11 cellular contexts compared by ENCODE assay signal in the genomic region with DNA sequence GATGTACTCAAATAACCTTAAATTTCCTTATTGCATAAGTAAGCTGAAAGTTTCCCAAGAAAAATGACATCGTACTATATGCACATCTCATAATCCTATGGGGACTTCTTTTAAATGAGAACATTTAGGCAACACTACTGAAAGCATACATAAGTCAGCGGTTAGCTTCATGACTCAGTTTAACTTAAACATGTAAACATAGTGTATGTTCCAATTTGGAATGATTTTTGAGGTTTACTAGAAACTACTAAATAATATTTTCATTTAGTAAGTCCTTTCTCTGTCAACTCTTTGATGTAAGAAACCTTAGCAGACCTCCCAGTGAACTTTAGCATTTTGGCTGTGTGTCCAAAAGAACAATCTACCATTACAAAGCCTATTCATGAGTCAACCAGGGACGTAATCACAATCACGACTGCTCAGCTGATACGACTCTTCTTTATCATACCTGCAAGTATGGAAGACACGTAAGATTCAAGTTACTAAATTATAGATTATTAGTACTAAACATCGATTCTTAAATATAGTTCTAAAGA. TPM values are rescaled to one million over a fixed set of nuclear protein-coding genes. Genes with fewer than 3 reads are reported as not detected.
A peak's percentile ranks its signal among the peaks of the same experiment; 100 is the strongest.
DNase-seq lines count a peak whose midpoint lies in the region; ATAC-seq, FAIRE-seq and TF ChIP-seq lines count a peak whose summit lies in the region.
"Had no signal": no experiment of that assay in that cellular context is flagged by ENCODE, and none has a peak within 500 bp of the region (broad histone marks: within the 10 kb centered on the region; RNA-seq: fewer than 3 reads in every experiment).

No MANE protein-coding gene starts in this region.

- TF ChIP-seq CTCF in A549 (IDR thresholded peaks at IDR 0.05) (no peak), HFFc6 (IDR thresholded peaks at IDR 0.05) (no peak), bronchial epithelial cell (IDR thresholded peaks at IDR 0.05; ENCODE audit: insufficient read depth, low read length, severe bottlenecking) (no peak), OCI-LY7 (conservative IDR thresholded peaks at IDR 0.05; ENCODE audit: low read length) (no peak)

- ATAC-seq in A549 (no peak), GM21447 (IDR thresholded peaks at IDR 0.05; ENCODE audit: unreplicated experiment) (no peak)

- no peak overlapping the region for H2AK5ac ChIP-seq in mesenchymal stem cell (ENCODE audit: low read length, severe bottlenecking)

- 85% methylated on average over 7 of the region's 7 CpGs for WGBS in A549 (ENCODE audit: missing lambda C conversion rate)
- WGBS in mesenchymal stem cell = 84% methylated on average over 3 of the region's 7 CpGs

- H2BK12ac ChIP-seq in mesenchymal stem cell (ENCODE audit: low read length in 2 of 2) = no peak overlapping the region

- peak overlapping the region; percentile 79; the same call in 1 of the 2 replicates for H3K4me3 Mint-ChIP-seq in HFFc6

- H3K27me3 Mint-ChIP-seq in HFFc6 (ENCODE audit: insufficient read depth) = no peaks in the 10 kb centered on the region

- H3K9me2 ChIP-seq in OCI-LY7 (ENCODE audit: insufficient read depth, low read length) = no peaks in the 10 kb centered on the region

- DNase-seq in A549 (ENCODE audit: low read depth in 1 of 2, low spot score in 1 of 2) = peak in 1 of 2 experiments; percentile 18
- DNase-seq in HFFc6 = no peak
- DNase-seq in bronchial epithelial cell (ENCODE audit: low read depth) = peak; percentile 29
- peak; percentile 66 for DNase-seq in mesenchymal stem cell
- DNase-seq in OCI-LY7 (ENCODE audit: low spot score) = no peak
- DNase-seq in activated effector memory CD4-positive, alpha-beta T cell treated with anti-CD3 and anti-CD28 coated beads, Interleukin-2, amount 50 U/mL, for 16 hours = no peak
- no peak for DNase-seq in NCI-H748 (lab: John Stamatoyannopoulos, UW; ENCODE audit: unreplicated experiment)
- DNase-seq: activated effector memory CD4-positive, alpha-beta T cell treated with Interleukin-2 at 50 U/mL for 16 hours; NCI-H1105 treated with DMSO at 0.1 percent for 48 hours; stimulated activated CD4-positive, alpha-beta T cell treated with anti-CD3 and anti-CD28 coated beads, Interleukin-12 subunit alpha, Interleukin-12 subunit beta, amount 100 ng/mL, for 4 hours had no signal

- peaks cover 26% of the 10 kb centered on the region for H4K20me1 ChIP-seq in OCI-LY7 (ENCODE audit: insufficient read depth, low read length)

- no peaks in the 10 kb centered on the region for H3K27me3 ChIP-seq in bronchial epithelial cell (ENCODE audit: control insufficient read depth, insufficient read depth, low read length)
- no peaks in the 10 kb centered on the region for H3K27me3 ChIP-seq in mesenchymal stem cell (ENCODE audit: control insufficient read depth in 1 of 2, insufficient read depth in 1 of 2, low read length in 2 of 2)

- no peaks in the 10 kb centered on the region for H3K36me3 Mint-ChIP-seq in HFFc6 (ENCODE audit: low read depth)

- H2BK5ac ChIP-seq in mesenchymal stem cell (ENCODE audit: low read depth, low read length, poor library complexity, severe bottlenecking) = no peak overlapping the region

- CTCF ChIA-PET in A549 (lab: Yijun Ruan, JAX) (interaction anchor here (1.6 kb wide), 1 partner anchor 233 kb away, joined by 4 read pairs; no protein-coding TSS in a partner anchor), OCI-LY7 (lab: Charles Lee; ENCODE audit: unreplicated experiment) (no interaction called here)

- peaks cover 58% of the 10 kb centered on the region for H3K79me2 ChIP-seq in OCI-LY7 (ENCODE audit: insufficient read depth, low read depth, low read length)

- H2AFZ ChIP-seq in mesenchymal stem cell (ENCODE audit: low read depth, low read length) (no peak overlapping the region), OCI-LY7 (ENCODE audit: low read length) (no peak overlapping the region)

- no peak overlapping the region for H3K23ac ChIP-seq in mesenchymal stem cell (ENCODE audit: low read length in 2 of 2)

- TF ChIP-seq RAD21 in A549 (conservative IDR thresholded peaks at IDR 0.05 in 1 of 2, IDR thresholded peaks at IDR 0.05 in 1 of 2) = no peak

- H3K14ac ChIP-seq in mesenchymal stem cell (ENCODE audit: low read length in 2 of 2) = no peak overlapping the region

- H4K8ac ChIP-seq in mesenchymal stem cell (ENCODE audit: low read length) = no peak overlapping the region

- H3K4me1 ChIP-seq in A549 = peaks cover 20% of the 10 kb centered on the region
- no peaks in the 10 kb centered on the region for H3K4me1 ChIP-seq in mesenchymal stem cell (ENCODE audit: control insufficient read depth, insufficient read depth, low read depth, low read length)
- peaks cover 43% of the 10 kb centered on the region for H3K4me1 ChIP-seq in OCI-LY7 (ENCODE audit: insufficient read depth, low read length, poor library complexity, severe bottlenecking)

- H3K4ac ChIP-seq in mesenchymal stem cell (ENCODE audit: low read depth in 1 of 2, low read length in 2 of 2) = no peak overlapping the region

- no peak overlapping the region for H3K18ac ChIP-seq in mesenchymal stem cell (ENCODE audit: low read depth in 1 of 2, low read length in 2 of 2)

- intact Hi-C loops in OCI-LY7 (cut with micrococcal nuclease; ENCODE audit: unreplicated experiment) = loop anchor here (1.0 to 2.0 kb wide), 2 partner anchors 19 to 69 kb away; no protein-coding TSS in a partner anchor

- no peak for FAIRE-seq in A549 (lab: Jason Lieb, UNC)
- no peak for FAIRE-seq in bronchial epithelial cell (lab: Jason Lieb, UNC)

- no peaks in the 10 kb centered on the region for H3K9me3 ChIP-seq in A549
- no peaks in the 10 kb centered on the region for H3K9me3 ChIP-seq in mesenchymal stem cell (ENCODE audit: control insufficient read depth, low read length)
- H3K9me3 ChIP-seq in OCI-LY7 (ENCODE audit: low read length) = no peaks in the 10 kb centered on the region

- no peaks in the 10 kb centered on the region for H3K9me3 Mint-ChIP-seq in HFFc6

- no peak for TF ChIP-seq EP300 in A549 (IDR thresholded peaks at IDR 0.05)

- no TSS peak for BruUV-seq in OCI-LY7 (replicated peaks; lab: Mats Ljungman, UMichigan)

- H3K4me3 ChIP-seq in A549 = no peak overlapping the region
- H3K4me3 ChIP-seq in bronchial epithelial cell (ENCODE audit: low read depth, low read length) = no peak overlapping the region
- peak overlapping the region in 1 of 2 experiments; percentile 83 for H3K4me3 ChIP-seq in mesenchymal stem cell (ENCODE audit: insufficient read depth in 1 of 2, low read depth in 1 of 2, low read length in 2 of 2)
- no peak overlapping the region for H3K4me3 ChIP-seq in OCI-LY7 (ENCODE audit: low read depth, low read length, poor library complexity, severe bottlenecking)

- no peak overlapping the region for H2BK15ac ChIP-seq in mesenchymal stem cell (ENCODE audit: low read depth, poor library complexity, severe bottlenecking)

- peak overlapping the region; percentile 95 for H3K9ac ChIP-seq in mesenchymal stem cell (ENCODE audit: low read length)

- peaks cover 52% of the 10 kb centered on the region for H3K4me1 Mint-ChIP-seq in HFFc6 (ENCODE audit: low read depth)

- no peak for TF ChIP-seq POLR2A in A549 (IDR thresholded peaks at IDR 0.05; ENCODE audit: low read length)

- peaks cover 8% of the 10 kb centered on the region for H3K79me1 ChIP-seq in mesenchymal stem cell (replicated peaks; ENCODE audit: low read length, poor library complexity, severe bottlenecking)

- H4K91ac ChIP-seq in mesenchymal stem cell (ENCODE audit: low read length) = no peak overlapping the region

- POLR2A ChIA-PET in A549 (lab: Yijun Ruan, JAX) (no interaction called here), OCI-LY7 (lab: Charles Lee) (interaction anchor here (0.6 to 1.7 kb wide), 7 partner anchors 9 to 168 kb away, joined by 3 to 12 read pairs (median 3); no protein-coding TSS in a partner anchor)

- peak overlapping the region; percentile 87; the same call in 2 of the 3 replicates for H3K4me2 ChIP-seq in A549
- H3K4me2 ChIP-seq in mesenchymal stem cell (ENCODE audit: low read length, poor library complexity, severe bottlenecking) = no peak overlapping the region
- no peak overlapping the region for H3K4me2 ChIP-seq in OCI-LY7 (ENCODE audit: low read length)

- no peaks in the 10 kb centered on the region for H3K36me3 ChIP-seq in bronchial epithelial cell (ENCODE audit: control insufficient read depth, insufficient read depth, low read length)
- H3K36me3 ChIP-seq in mesenchymal stem cell (ENCODE audit: control insufficient read depth in 1 of 2, insufficient read depth in 2 of 2, low read depth in 1 of 2, low read length in 2 of 2) = no peaks in the 10 kb centered on the region
- H3K36me3 ChIP-seq in OCI-LY7 (ENCODE audit: insufficient read depth, low read length) = peaks cover 17% of the 10 kb centered on the region; the same call in 1 of the 2 replicates

- H3K27ac ChIP-seq in A549 (no peak overlapping the region), mesenchymal stem cell (ENCODE audit: low read length, poor library complexity, severe bottlenecking) (no peak overlapping the region), OCI-LY7 (ENCODE audit: low read depth, low read length, poor library complexity, severe bottlenecking) (no peak overlapping the region)

- H3K27ac Mint-ChIP-seq in HFFc6 = peak overlapping the region; percentile 94

- H2BK120ac ChIP-seq in mesenchymal stem cell (ENCODE audit: low read depth, low read length) = no peak overlapping the region

TF ChIP-seq in A549, 52 proteins besides CTCF, POLR2A, EP300 and RAD21 (continues in another document):
- TF ChIP-seq CEBPB (IDR thresholded peaks at IDR 0.05) = no peak
- no peak for TF ChIP-seq RCOR1 (IDR thresholded peaks at IDR 0.05; ENCODE audit: low read depth, low read length)
- TF ChIP-seq, protein P1, sequence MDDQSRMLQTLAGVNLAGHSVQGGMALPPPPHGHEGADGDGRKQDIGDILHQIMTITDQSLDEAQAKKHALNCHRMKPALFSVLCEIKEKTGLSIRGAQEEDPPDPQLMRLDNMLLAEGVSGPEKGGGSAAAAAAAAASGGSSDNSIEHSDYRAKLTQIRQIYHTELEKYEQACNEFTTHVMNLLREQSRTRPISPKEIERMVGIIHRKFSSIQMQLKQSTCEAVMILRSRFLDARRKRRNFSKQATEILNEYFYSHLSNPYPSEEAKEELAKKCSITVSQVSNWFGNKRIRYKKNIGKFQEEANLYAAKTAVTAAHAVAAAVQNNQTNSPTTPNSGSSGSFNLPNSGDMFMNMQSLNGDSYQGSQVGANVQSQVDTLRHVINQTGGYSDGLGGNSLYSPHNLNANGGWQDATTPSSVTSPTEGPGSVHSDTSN (IDR thresholded peaks at IDR 0.05) = no peak
- TF ChIP-seq ZFP36 (IDR thresholded peaks at IDR 0.05; ENCODE audit: borderline replicate concordance, partially characterized antibody) = no peak

RNA-seq across cellular contexts. Expression of a gene that starts 19.3 kb away (rescaled TPM):
- polyA plus RNA-seq in A549 (2011; rRNA removed) = 2.6 and 5.1 TPM in 2 replicates
- 0.54 and 0.78 TPM in 2 replicates for polyA plus RNA-seq in A549 (2012; cell fraction: cytosol; rRNA removed)
- polyA plus RNA-seq in A549 (2012; cell fraction: nucleus; rRNA removed) = 0.94 and 1.3 TPM in 2 replicates
- polyA plus RNA-seq in A549 (2017; fragmentation: RNase III; extraction: RNeasy Plus Mini Kit Qiagen cat#74134 plus additional on column Dnase treatment) = 1.8 to 2.3 TPM (median 2.2 TPM) in 3 replicates
- 7.3 and 7.7 TPM in 2 replicates for polyA minus RNA-seq in A549 (2011; rRNA and poly(A)+ RNA removed)
- 10 to 100 TPM; 14.0 to 19.5 (median 17.1) TPM for total RNA-seq in HFFc6 (2021; fragmentation: NEBNext Ultra II Directional; extraction: Animal tissue kit (Norgen Biotek cat#: 25700))
- total RNA-seq in bronchial epithelial cell = 7.9 and 14.0 TPM in 2 replicates
- 8.5 TPM for polyA plus RNA-seq in mesenchymal stem cell (2013, experiment 1 of 2)
- polyA plus RNA-seq in mesenchymal stem cell (2013, experiment 2 of 2) = 8.1 TPM
- total RNA-seq in OCI-LY7 (2014; rRNA removed; shearing (Covaris generic)) = 16.9 and 24.6 TPM in 2 replicates
- 18.8 and 21.9 TPM in 2 replicates for total RNA-seq in OCI-LY7 (2022)

Comparison
In these comparisons a context has a peak if more than half of its experiments do, and no peak if none do; other contexts are left out.
1. DNase-seq: peak in bronchial epithelial cell (single experiment) and mesenchymal stem cell (single experiment); none in HFFc6 (single experiment), OCI-LY7 (single experiment), activated effector memory CD4-positive, alpha-beta T cell treated with anti-CD3 and anti-CD28 coated beads, Interleukin-2, amount 50 U/mL, for 16 hours (single experiment) and NCI-H748 (single experiment).